8 cellular contexts compared by ENCODE assay signal in genomic region chr6:26537160-26537845, GRCh38. TPM values are rescaled to one million over a fixed set of nuclear protein-coding genes. Genes with fewer than 3 reads are reported as not detected.
DNase-seq lines count a peak whose midpoint lies in the region; TF ChIP-seq lines count a peak whose summit lies in the region.

No MANE protein-coding gene starts in this region.

- TF ChIP-seq CTCF in suprapubic skin (IDR thresholded peaks at IDR 0.05), result no peak

- H3K4me1 Mint-ChIP-seq in activated naive CD4-positive, alpha-beta T cell treated with anti-CD3 and anti-CD28 coated beads for 36 hours (ENCODE audit: low read depth), result peaks cover 58% of the 10 kb centered on the region

- H3K36me3 Mint-ChIP-seq in activated naive CD4-positive, alpha-beta T cell treated with anti-CD3 and anti-CD28 coated beads for 36 hours (ENCODE audit: low read depth), result peaks cover 18% of the 10 kb centered on the region

- DNase-seq in HEK293T (ENCODE audit: extremely low spot score) (peak; percentile 71), MV-4-11 (lab: John Stamatoyannopoulos, UW) (peak; percentile 93), SJSA1 (ENCODE audit: low read depth in 1 of 2, low spot score in 2 of 2) (peak; percentile 95), glomerular endothelial cell (ENCODE audit: extremely low read depth, low read depth, low spot score) (peak; percentile 79), occipital lobe (lab: John Stamatoyannopoulos, UW) (peak; percentile 82), suprapubic skin (ENCODE audit: low spot score in 2 of 2) (peak; percentile 95 to 96)
- DNase-seq in activated naive CD4-positive, alpha-beta T cell treated with anti-CD3 and anti-CD28 coated beads for 36 hours, result peak; percentile 95

- H3K27ac ChIP-seq in SJSA1 (peak overlapping the region; percentile 89), suprapubic skin (peak overlapping the region; percentile 94)

- CTCF ChIA-PET in HEK293T (lab: Yijun Ruan, JAX), result interaction anchor here (0.6 to 1.1 kb wide), 5 partner anchors 13 to 287 kb away, joined by 3 to 4 read pairs (median 3); a partner anchor contains a TSS
- CTCF ChIA-PET in activated naive CD4-positive, alpha-beta T cell treated with anti-CD3 and anti-CD28 coated beads for 36 hours (lab: Charles Lee), result interaction anchor here (0.6 to 1.2 kb wide), 5 partner anchors 15 to 63 kb away, joined by 3 read pairs; no protein-coding TSS in a partner anchor

- POLR2A ChIA-PET in HEK293T (lab: Yijun Ruan, JAX), result interaction anchor here (0.7 to 4.0 kb wide), 27 partner anchors 9 to 1937 kb away, joined by 3 to 45 read pairs (median 5); partner anchors contain the start of gene BTN2A1

- H3K27me3 ChIP-seq in SJSA1 (replicated peaks) (no peaks in the 10 kb centered on the region), suprapubic skin (no peaks in the 10 kb centered on the region)

- TF ChIP-seq POLR2A in suprapubic skin (IDR thresholded peaks at IDR 0.05), result peak in 1 of 2 donors; percentile 16

- peak overlapping the region; percentile 98 for H3K27ac Mint-ChIP-seq in activated naive CD4-positive, alpha-beta T cell treated with anti-CD3 and anti-CD28 coated beads for 36 hours

- H3K36me3 ChIP-seq in ES-I3 (ENCODE audit: insufficient read depth, low read length), result peaks cover 5% of the 10 kb centered on the region; the same call in 1 of the 2 replicates
- peaks cover 22% of the 10 kb centered on the region for H3K36me3 ChIP-seq in SJSA1
- no peaks in the 10 kb centered on the region for H3K36me3 ChIP-seq in suprapubic skin

- H3K27me3 Mint-ChIP-seq in activated naive CD4-positive, alpha-beta T cell treated with anti-CD3 and anti-CD28 coated beads for 36 hours (ENCODE audit: low read depth), result no peaks in the 10 kb centered on the region

- peak overlapping the region; percentile 87 for H3K4me3 Mint-ChIP-seq in activated naive CD4-positive, alpha-beta T cell treated with anti-CD3 and anti-CD28 coated beads for 36 hours

- no peaks in the 10 kb centered on the region for H3K9me3 Mint-ChIP-seq in activated naive CD4-positive, alpha-beta T cell treated with anti-CD3 and anti-CD28 coated beads for 36 hours

- H3K4me1 ChIP-seq in ES-I3 (ENCODE audit: insufficient read depth, low read length), result peaks cover 6% of the 10 kb centered on the region
- peaks cover 22% of the 10 kb centered on the region for H3K4me1 ChIP-seq in SJSA1 (replicated peaks)
- peaks cover 49% of the 10 kb centered on the region for H3K4me1 ChIP-seq in suprapubic skin

- under 1% methylated on average over 37 of the region's 37 CpGs for WGBS in suprapubic skin

- peak overlapping the region; percentile 72 for H3K9ac ChIP-seq in ES-I3 (ENCODE audit: low read depth, low read length)

- intact Hi-C loops in activated naive CD4-positive, alpha-beta T cell treated with anti-CD3 and anti-CD28 coated beads for 36 hours (cut with micrococcal nuclease), result loop anchor here (1.0 to 2.0 kb wide), 7 partner anchors 16 to 362 kb away; partner anchors contain the start of genes BTN3A2 and BTN3A3

- H3K9me3 ChIP-seq in ES-I3 (ENCODE audit: control insufficient read depth, insufficient read depth, low read length) (no peaks in the 10 kb centered on the region), SJSA1 (replicated peaks) (no peaks in the 10 kb centered on the region), suprapubic skin (no peaks in the 10 kb centered on the region)

- H3K4me3 ChIP-seq in SJSA1, result peak overlapping the region; percentile 71
- peak overlapping the region; percentile 91 for H3K4me3 ChIP-seq in suprapubic skin

- no peak for TF ChIP-seq EP300 in suprapubic skin (IDR thresholded peaks at IDR 0.05)

TF ChIP-seq in HEK293T, 16 proteins besides CTCF, POLR2A, EP300 and RAD21:
- TF ChIP-seq ARNT (IDR thresholded peaks at IDR 0.05) (0 out of 2 replicates have a peak, but pooled peaks have one; percentile 6), HDGF (IDR thresholded peaks at IDR 0.05; ENCODE audit: borderline replicate concordance) (no peak), LEF1 (IDR thresholded peaks at IDR 0.05; ENCODE audit: borderline replicate concordance) (no peak; the same call in 1 of the 2 replicates), SUZ12 (IDR thresholded peaks at IDR 0.05) (no peak), TARDBP (IDR thresholded peaks at IDR 0.05) (no peak; the same call in 1 of the 2 replicates), SP1 (IDR thresholded peaks at IDR 0.05) (no peak), FOXA1 (IDR thresholded peaks at IDR 0.05) (no peak), L3MBTL2 (conservative IDR thresholded peaks at IDR 0.05) (peak; percentile 76), FOXM1 (IDR thresholded peaks at IDR 0.05; ENCODE audit: borderline replicate concordance) (no peak; the same call in 1 of the 2 replicates), NFRKB (IDR thresholded peaks at IDR 0.05) (peak; percentile 9; the same call in 1 of the 2 replicates), BHLHE40 (IDR thresholded peaks at IDR 0.05; ENCODE audit: borderline replicate concordance) (no peak)

RNA-seq across cellular contexts. Expression of gene HMGN4, which starts 0.9 kb away (rescaled TPM):
- 110 TPM in 2 replicates for total RNA-seq in SJSA1 (2014; rRNA removed; shearing (Covaris generic))
- 10 to 100 TPM; 70.4 to 73.2 TPM for total RNA-seq in activated naive CD4-positive, alpha-beta T cell treated with anti-CD3 and anti-CD28 coated beads for 36 hours
- total RNA-seq in glomerular endothelial cell, result 43.0 and 45.5 TPM in 2 replicates
- total RNA-seq in occipital lobe, result 65.8 TPM
- 10 to 100 TPM; 25.2 to 48.5 (median 34.5) TPM for total RNA-seq in suprapubic skin

RNA-seq across cellular contexts. Expression of gene BTN1A1, which starts 37.2 kb away (rescaled TPM):
- not detected in 2 replicates for total RNA-seq in SJSA1 (2014; rRNA removed; shearing (Covaris generic))
- under 1 TPM; 0.07 to 0.10 TPM for total RNA-seq in activated naive CD4-positive, alpha-beta T cell treated with anti-CD3 and anti-CD28 coated beads for 36 hours
- total RNA-seq in glomerular endothelial cell (not detected in 2 replicates), occipital lobe (not detected), suprapubic skin (not detected)

RNA-seq across cellular contexts. Expression of gene ABT1, which starts 59.5 kb away (rescaled TPM):
- total RNA-seq in SJSA1 (2014; rRNA removed; shearing (Covaris generic)), result 16.9 and 27.4 TPM in 2 replicates
- 10 to 100 TPM; 17.3 to 18.4 TPM for total RNA-seq in activated naive CD4-positive, alpha-beta T cell treated with anti-CD3 and anti-CD28 coated beads for 36 hours
- total RNA-seq in glomerular endothelial cell, result 13.8 and 14.8 TPM in 2 replicates
- total RNA-seq in occipital lobe, result 10.9 TPM
- total RNA-seq in suprapubic skin, result 10 to 100 TPM; 17.4 to 30.0 (median 21.1) TPM

Comparison
In these comparisons a context has a peak if more than half of its experiments do, and no peak if none do; other contexts are left out.
1. Peak in every context shown above with its lines: DNase-seq, H3K4me3 ChIP-seq and H3K27ac ChIP-seq.